ENCODE assay signal across 36 cellular contexts in the genomic region with DNA sequence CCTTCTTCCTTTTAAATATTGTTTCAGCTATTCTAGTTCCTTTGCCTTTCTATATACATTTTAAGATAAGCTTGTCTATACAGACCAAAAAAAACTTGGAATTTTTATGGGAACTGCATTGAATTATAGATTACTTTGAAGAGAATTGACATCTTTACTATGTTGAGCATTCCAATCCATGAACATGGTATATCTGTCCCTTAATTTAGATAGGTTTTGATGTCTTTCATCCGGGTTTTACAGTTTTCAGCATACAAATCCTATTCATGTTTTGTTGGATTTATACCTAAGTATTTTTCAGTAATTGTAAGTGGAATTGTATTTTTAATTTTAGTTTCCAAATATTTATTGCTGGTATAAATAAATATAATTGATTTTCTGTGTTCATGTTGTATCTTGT.
"Had no signal": no experiment of that assay in that cellular context is flagged by ENCODE, and none has a peak within 500 bp of the region (broad histone marks: within the 10 kb centered on the region; RNA-seq: fewer than 3 reads in every experiment).

No MANE protein-coding gene starts in this region.

- DNase-seq: Karpas-422, Kasumi-1, MG63, MM.1S, MV-4-11, NCI-H1048, NCI-H1092, NCI-H1092 treated with DMSO at 0.1 percent for 48 hours, NCI-H1105, NCI-H1105 treated with DMSO at 0.1 percent for 48 hours, NCI-H1417, NCI-H1417 treated with DMSO at 0.1 percent for 48 hours, NCI-H1436, NCI-H1436 treated with DMSO at 0.1 percent for 48 hours, NCI-H146, NCI-H1694, NCI-H1694 treated with DMSO at 0.1 percent for 48 hours, NCI-H187, NCI-H187 treated with DMSO at 0.1 percent for 48 hours, NCI-H1930, NCI-H2029, NCI-H2029 treated with DMSO at 0.1 percent for 48 hours, NCI-H2081, NCI-H2081 treated with DMSO at 0.1 percent for 48 hours, NCI-H2107, NCI-H2171, NCI-H2171 treated with DMSO at 0.1 percent for 48 hours, NCI-H2227 treated with DMSO at 0.1 percent for 48 hours, NCI-H226, NCI-H345, NCI-H446, NCI-H446 treated with DMSO at 0.1 percent for 48 hours, NCI-H510A, NCI-H510A treated with DMSO at 0.1 percent for 48 hours, NCI-H524, NCI-H524 treated with DMSO at 0.1 percent for 48 hours had no signal

- H3K4me3 ChIP-seq: MG63 had no signal

- H3K36me3 ChIP-seq: MG63 had no signal
